17 cellular contexts compared by ENCODE assay signal in genomic region chr1:95252422-95252821, GRCh38.
"Had no signal": no experiment of that assay in that cellular context is flagged by ENCODE, and none has a peak within 500 bp of the region (broad histone marks: within the 10 kb centered on the region; RNA-seq: fewer than 3 reads in every experiment).

No MANE protein-coding gene starts in this region.

- H3K4me3 ChIP-seq: coronary artery, gastroesophageal sphincter, suprapubic skin, upper lobe of left lung had no signal

- H3K27me3 ChIP-seq: gastroesophageal sphincter, suprapubic skin, upper lobe of left lung had no signal

- H3K4me1 ChIP-seq: suprapubic skin, upper lobe of left lung had no signal

- H3K27ac ChIP-seq: coronary artery, epithelial cell of prostate, gastroesophageal sphincter, suprapubic skin, upper lobe of left lung had no signal

- H3K9me3 ChIP-seq: gastroesophageal sphincter, suprapubic skin, upper lobe of left lung had no signal

- ATAC-seq: gastroesophageal sphincter; left ventricle myocardium superior; stimulated activated naive CD8-positive, alpha-beta T cell treated with anti-CD3 and anti-CD28 coated beads, Interleukin-15, Interleukin-2, amounts not matched to agents 100 U/mL and 50 U/mL, for 24 hours; WTC11 had no signal

- DNase-seq: activated CD4-positive, alpha-beta T cell treated with anti-CD3 and anti-CD28 coated beads, Interleukin-2, amount 10 ng/mL, durations not matched to agents 7 days and 5 days; activated CD8-positive, alpha-beta memory T cell treated with anti-CD3 and anti-CD28 coated beads for 24 hours; activated naive CD4-positive, alpha-beta T cell treated with Interleukin-2 at 50 U/mL for 16 hours; central memory CD4-positive, alpha-beta T cell; effector memory CD4-positive, alpha-beta T cell; kidney; left ventricle myocardium superior; mesendoderm; stimulated activated CD4-positive, alpha-beta T cell treated with anti-CD3 and anti-CD28 coated beads, Interleukin-12 subunit alpha, Interleukin-12 subunit beta, amount 100 ng/mL, for 4 hours; stimulated activated CD4-positive, alpha-beta T cell treated with anti-CD3 and anti-CD28 coated beads, Interleukin-2, amount 100 ng/mL, for 48 hours; stimulated activated naive CD8-positive, alpha-beta T cell treated with anti-CD3 and anti-CD28 coated beads, Interleukin-15, Interleukin-2, amounts not matched to agents 100 U/mL and 50 U/mL, for 24 hours; upper lobe of left lung had no signal
